Comparison of ENCODE assay signal across 11 cellular contexts in the genomic region with DNA sequence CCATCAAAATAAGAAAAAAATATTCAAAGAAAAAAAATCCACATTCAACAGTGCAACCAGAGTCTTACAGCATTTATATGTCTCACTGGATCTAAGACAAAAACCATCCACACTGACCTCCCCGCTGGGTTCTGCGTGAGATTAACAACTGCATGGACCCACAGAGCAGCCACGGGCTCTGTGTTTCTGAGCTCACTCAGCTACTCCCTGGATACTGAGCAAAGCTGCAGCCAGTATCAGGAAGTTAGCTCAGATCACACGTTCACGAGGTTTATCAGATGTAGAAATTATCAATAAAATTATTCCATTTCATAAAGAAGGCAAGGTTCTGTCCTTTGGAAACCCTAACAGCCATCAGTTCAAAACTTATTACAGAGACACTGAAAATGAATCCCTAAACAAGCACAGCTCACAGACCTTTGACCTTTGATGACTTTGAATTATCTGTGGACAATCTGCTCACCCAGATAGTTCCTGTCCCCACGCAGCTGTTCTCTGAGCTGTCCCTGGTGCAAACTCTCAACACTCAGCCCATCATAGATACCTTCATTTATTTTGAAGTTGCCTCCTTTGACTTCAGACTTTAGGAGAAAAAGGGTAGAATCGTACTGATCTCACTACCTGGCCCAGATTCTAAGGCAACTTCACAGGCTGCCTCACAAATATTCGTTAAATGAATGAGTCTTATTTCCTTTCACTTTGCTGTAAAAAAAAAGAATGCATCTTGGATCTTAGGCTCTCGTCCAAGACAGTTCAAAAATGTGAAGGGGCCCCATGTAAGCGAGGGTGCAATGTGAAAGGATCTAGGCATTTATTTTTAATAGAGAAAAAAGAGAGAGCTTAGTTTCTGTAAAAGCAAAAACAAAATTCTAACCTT.
DNase-seq lines count a peak whose midpoint lies in the region; ATAC-seq, FAIRE-seq and TF ChIP-seq lines count a peak whose summit lies in the region.
"Had no signal": no experiment of that assay in that cellular context is flagged by ENCODE, and none has a peak within 500 bp of the region (broad histone marks: within the 10 kb centered on the region; RNA-seq: fewer than 3 reads in every experiment).

No MANE protein-coding gene starts in this region.

- FAIRE-seq in kidney (lab: Jason Lieb, UNC): no peak
- FAIRE-seq: A549, urothelium cell line had no signal

- peaks cover 20% of the 10 kb centered on the region for H3K9me3 Mint-ChIP-seq in WTC11
- peaks cover 3% of the 10 kb centered on the region for H3K9me3 Mint-ChIP-seq in stimulated activated memory B cell treated with anti-CD40 and anti-IgM and Interleukin-4, amounts not matched to agents 10 μg/mL and 1 μg/mL and 100 μg/mL, for 72 hours

- H3K27me3 Mint-ChIP-seq in WTC11 (ENCODE audit: low read depth): no peaks in the 10 kb centered on the region
- H3K27me3 Mint-ChIP-seq in stimulated activated memory B cell treated with anti-CD40 and anti-IgM and Interleukin-4, amounts not matched to agents 10 μg/mL and 1 μg/mL and 100 μg/mL, for 72 hours: no peaks in the 10 kb centered on the region

- H3K4me1 Mint-ChIP-seq in WTC11: peaks cover 32% of the 10 kb centered on the region
- H3K4me1 Mint-ChIP-seq in stimulated activated memory B cell treated with anti-CD40 and anti-IgM and Interleukin-4, amounts not matched to agents 10 μg/mL and 1 μg/mL and 100 μg/mL, for 72 hours: no peaks in the 10 kb centered on the region

- H3K36me3 Mint-ChIP-seq in WTC11: peaks cover 15% of the 10 kb centered on the region
- no peaks in the 10 kb centered on the region for H3K36me3 Mint-ChIP-seq in stimulated activated memory B cell treated with anti-CD40 and anti-IgM and Interleukin-4, amounts not matched to agents 10 μg/mL and 1 μg/mL and 100 μg/mL, for 72 hours

- DNase-seq in NCI-H82 (lab: John Stamatoyannopoulos, UW): peak; percentile 50
- DNase-seq in NCI-H82 treated with DMSO at 0.1 percent for 48 hours (lab: John Stamatoyannopoulos, UW; ENCODE audit: unreplicated experiment): no peak
- no peak for DNase-seq in WTC11 (ENCODE audit: low spot score)
- peak; percentile 29 for DNase-seq in iris pigment epithelial cell (ENCODE audit: low read depth)
- DNase-seq in kidney: no peak
- DNase-seq: NCI-H2081 treated with DMSO at 0.1 percent for 48 hours had no signal

- no peak overlapping the region for H3K4me3 Mint-ChIP-seq in WTC11
- no peak overlapping the region for H3K4me3 Mint-ChIP-seq in stimulated activated memory B cell treated with anti-CD40 and anti-IgM and Interleukin-4, amounts not matched to agents 10 μg/mL and 1 μg/mL and 100 μg/mL, for 72 hours

- H3K36me3 ChIP-seq in kidney (ENCODE audit: control insufficient read depth in 1 of 2, insufficient read depth in 2 of 2, low read length in 2 of 2): no peaks in the 10 kb centered on the region

- intact Hi-C loops in kidney (cut with DNase I): no loop called here

- no peak overlapping the region for H3K4me3 ChIP-seq in kidney (ENCODE audit: low read length in 2 of 2)
- H3K4me3 ChIP-seq: A549 had no signal

- CTCF ChIA-PET in WTC11 (lab: Charles Lee): no interaction called here

- ATAC-seq in WTC11 (no peak), GM21717 (IDR thresholded peaks at IDR 0.05; ENCODE audit: unreplicated experiment) (no peak)
- no peak for ATAC-seq in stimulated activated memory B cell treated with anti-CD40 and anti-IgM and Interleukin-4, amounts not matched to agents 10 μg/mL and 1 μg/mL and 100 μg/mL, for 72 hours
- no peak for ATAC-seq in activated CD4-positive, CD25-positive, alpha-beta regulatory T cell treated with anti-CD3 and anti-CD28 coated beads, Interleukin-2, amount 50 U/mL, for 24 hours
- ATAC-seq: A549 had no signal

- no peak for TF ChIP-seq CTCF in WTC11 (IDR thresholded peaks at IDR 0.05)
- no peak for TF ChIP-seq CTCF in kidney (IDR thresholded peaks at IDR 0.05; ENCODE audit: borderline replicate concordance, extremely low read depth, insufficient read depth)

- H3K27ac Mint-ChIP-seq in WTC11: peak overlapping the region; percentile 13; the same call in 1 of the 2 replicates
- H3K27ac Mint-ChIP-seq in stimulated activated memory B cell treated with anti-CD40 and anti-IgM and Interleukin-4, amounts not matched to agents 10 μg/mL and 1 μg/mL and 100 μg/mL, for 72 hours: peak overlapping the region; percentile 28

- no peak overlapping the region for H3K27ac ChIP-seq in kidney (ENCODE audit: low read depth in 2 of 2, low read length in 2 of 2)
- H3K27ac ChIP-seq: A549 had no signal

- H3K9me3 ChIP-seq in kidney (ENCODE audit: control insufficient read depth in 1 of 2, low read length in 2 of 2): no peaks in the 10 kb centered on the region
- H3K9me3 ChIP-seq: A549 had no signal

- POLR2A ChIA-PET in WTC11 (lab: Charles Lee): no interaction called here

- H3K4me1 ChIP-seq in kidney (ENCODE audit: control insufficient read depth in 1 of 2, insufficient read depth in 1 of 2, low read depth in 1 of 2, low read length in 2 of 2): peaks cover 0 to 8% of the 10 kb centered on the region in 2 donors

- H3K9ac ChIP-seq in kidney (ENCODE audit: low read length in 2 of 2): no peak overlapping the region

TF ChIP-seq in WTC11, 78 proteins besides CTCF, POLR2A, EP300 and RAD21:
- no peak for TF ChIP-seq ZNF423 (CRISPR knock-in tag; IDR thresholded peaks at IDR 0.05)
- TF ChIP-seq SOX15 (CRISPR knock-in tag; IDR thresholded peaks at IDR 0.05): no peak
- no peak for TF ChIP-seq FOXK1 (CRISPR knock-in tag; IDR thresholded peaks at IDR 0.05)
- TF ChIP-seq FOXP1 (CRISPR knock-in tag; IDR thresholded peaks at IDR 0.05; ENCODE audit: borderline replicate concordance): no peak
- TF ChIP-seq, protein P1, sequence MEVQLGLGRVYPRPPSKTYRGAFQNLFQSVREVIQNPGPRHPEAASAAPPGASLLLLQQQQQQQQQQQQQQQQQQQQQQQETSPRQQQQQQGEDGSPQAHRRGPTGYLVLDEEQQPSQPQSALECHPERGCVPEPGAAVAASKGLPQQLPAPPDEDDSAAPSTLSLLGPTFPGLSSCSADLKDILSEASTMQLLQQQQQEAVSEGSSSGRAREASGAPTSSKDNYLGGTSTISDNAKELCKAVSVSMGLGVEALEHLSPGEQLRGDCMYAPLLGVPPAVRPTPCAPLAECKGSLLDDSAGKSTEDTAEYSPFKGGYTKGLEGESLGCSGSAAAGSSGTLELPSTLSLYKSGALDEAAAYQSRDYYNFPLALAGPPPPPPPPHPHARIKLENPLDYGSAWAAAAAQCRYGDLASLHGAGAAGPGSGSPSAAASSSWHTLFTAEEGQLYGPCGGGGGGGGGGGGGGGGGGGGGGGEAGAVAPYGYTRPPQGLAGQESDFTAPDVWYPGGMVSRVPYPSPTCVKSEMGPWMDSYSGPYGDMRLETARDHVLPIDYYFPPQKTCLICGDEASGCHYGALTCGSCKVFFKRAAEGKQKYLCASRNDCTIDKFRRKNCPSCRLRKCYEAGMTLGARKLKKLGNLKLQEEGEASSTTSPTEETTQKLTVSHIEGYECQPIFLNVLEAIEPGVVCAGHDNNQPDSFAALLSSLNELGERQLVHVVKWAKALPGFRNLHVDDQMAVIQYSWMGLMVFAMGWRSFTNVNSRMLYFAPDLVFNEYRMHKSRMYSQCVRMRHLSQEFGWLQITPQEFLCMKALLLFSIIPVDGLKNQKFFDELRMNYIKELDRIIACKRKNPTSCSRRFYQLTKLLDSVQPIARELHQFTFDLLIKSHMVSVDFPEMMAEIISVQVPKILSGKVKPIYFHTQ (CRISPR knock-in tag; IDR thresholded peaks at IDR 0.05): no peak
- TF ChIP-seq CREM (CRISPR knock-in tag; IDR thresholded peaks at IDR 0.05): no peak
- TF ChIP-seq, protein P2, sequence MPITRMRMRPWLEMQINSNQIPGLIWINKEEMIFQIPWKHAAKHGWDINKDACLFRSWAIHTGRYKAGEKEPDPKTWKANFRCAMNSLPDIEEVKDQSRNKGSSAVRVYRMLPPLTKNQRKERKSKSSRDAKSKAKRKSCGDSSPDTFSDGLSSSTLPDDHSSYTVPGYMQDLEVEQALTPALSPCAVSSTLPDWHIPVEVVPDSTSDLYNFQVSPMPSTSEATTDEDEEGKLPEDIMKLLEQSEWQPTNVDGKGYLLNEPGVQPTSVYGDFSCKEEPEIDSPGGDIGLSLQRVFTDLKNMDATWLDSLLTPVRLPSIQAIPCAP (CRISPR knock-in tag; IDR thresholded peaks at IDR 0.05): no peak
- TF ChIP-seq JUN (CRISPR knock-in tag; IDR thresholded peaks at IDR 0.05): no peak
- TF ChIP-seq, protein P3, sequence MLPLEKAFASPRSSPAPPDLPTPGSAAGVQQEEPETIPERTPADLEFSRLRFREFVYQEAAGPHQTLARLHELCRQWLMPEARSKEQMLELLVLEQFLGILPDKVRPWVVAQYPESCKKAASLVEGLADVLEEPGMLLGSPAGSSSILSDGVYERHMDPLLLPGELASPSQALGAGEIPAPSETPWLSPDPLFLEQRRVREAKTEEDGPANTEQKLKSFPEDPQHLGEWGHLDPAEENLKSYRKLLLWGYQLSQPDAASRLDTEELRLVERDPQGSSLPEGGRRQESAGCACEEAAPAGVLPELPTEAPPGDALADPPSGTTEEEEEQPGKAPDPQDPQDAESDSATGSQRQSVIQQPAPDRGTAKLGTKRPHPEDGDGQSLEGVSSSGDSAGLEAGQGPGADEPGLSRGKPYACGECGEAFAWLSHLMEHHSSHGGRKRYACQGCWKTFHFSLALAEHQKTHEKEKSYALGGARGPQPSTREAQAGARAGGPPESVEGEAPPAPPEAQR (CRISPR knock-in tag; IDR thresholded peaks at IDR 0.05): no peak
- TF ChIP-seq OVOL2 (CRISPR knock-in tag; IDR thresholded peaks at IDR 0.05; ENCODE audit: borderline replicate concordance): no peak
- no peak for TF ChIP-seq HMGA2 (CRISPR knock-in tag; IDR thresholded peaks at IDR 0.05)
- no peak for TF ChIP-seq ZNF138 (CRISPR knock-in tag; conservative IDR thresholded peaks at IDR 0.05)
- TF ChIP-seq EMX1 (CRISPR knock-in tag; IDR thresholded peaks at IDR 0.05): no peak

Comparison
In these comparisons a context has a peak if more than half of its experiments do, and no peak if none do; other contexts are left out.
1. DNase-seq: peak in NCI-H82 (single experiment) and iris pigment epithelial cell (single experiment); none in NCI-H82 treated with DMSO at 0.1 percent for 48 hours (single experiment), WTC11 (single experiment) and kidney (single experiment).